1 cellular context compared by ENCODE assay signal in genomic region chr1:222049176-222049575, GRCh38.
TF ChIP-seq lines count a peak whose summit lies in the region.

No MANE protein-coding gene starts in this region.

TF ChIP-seq in GM23338, 12 proteins besides CTCF, POLR2A, EP300 and RAD21 (continued from another document):
- no peak for TF ChIP-seq ZNF462 (CRISPR knock-in tag; IDR thresholded peaks at IDR 0.05)
- TF ChIP-seq NANOG (IDR thresholded peaks at IDR 0.05; ENCODE audit: borderline replicate concordance) = no peak
- TF ChIP-seq, protein P1, sequence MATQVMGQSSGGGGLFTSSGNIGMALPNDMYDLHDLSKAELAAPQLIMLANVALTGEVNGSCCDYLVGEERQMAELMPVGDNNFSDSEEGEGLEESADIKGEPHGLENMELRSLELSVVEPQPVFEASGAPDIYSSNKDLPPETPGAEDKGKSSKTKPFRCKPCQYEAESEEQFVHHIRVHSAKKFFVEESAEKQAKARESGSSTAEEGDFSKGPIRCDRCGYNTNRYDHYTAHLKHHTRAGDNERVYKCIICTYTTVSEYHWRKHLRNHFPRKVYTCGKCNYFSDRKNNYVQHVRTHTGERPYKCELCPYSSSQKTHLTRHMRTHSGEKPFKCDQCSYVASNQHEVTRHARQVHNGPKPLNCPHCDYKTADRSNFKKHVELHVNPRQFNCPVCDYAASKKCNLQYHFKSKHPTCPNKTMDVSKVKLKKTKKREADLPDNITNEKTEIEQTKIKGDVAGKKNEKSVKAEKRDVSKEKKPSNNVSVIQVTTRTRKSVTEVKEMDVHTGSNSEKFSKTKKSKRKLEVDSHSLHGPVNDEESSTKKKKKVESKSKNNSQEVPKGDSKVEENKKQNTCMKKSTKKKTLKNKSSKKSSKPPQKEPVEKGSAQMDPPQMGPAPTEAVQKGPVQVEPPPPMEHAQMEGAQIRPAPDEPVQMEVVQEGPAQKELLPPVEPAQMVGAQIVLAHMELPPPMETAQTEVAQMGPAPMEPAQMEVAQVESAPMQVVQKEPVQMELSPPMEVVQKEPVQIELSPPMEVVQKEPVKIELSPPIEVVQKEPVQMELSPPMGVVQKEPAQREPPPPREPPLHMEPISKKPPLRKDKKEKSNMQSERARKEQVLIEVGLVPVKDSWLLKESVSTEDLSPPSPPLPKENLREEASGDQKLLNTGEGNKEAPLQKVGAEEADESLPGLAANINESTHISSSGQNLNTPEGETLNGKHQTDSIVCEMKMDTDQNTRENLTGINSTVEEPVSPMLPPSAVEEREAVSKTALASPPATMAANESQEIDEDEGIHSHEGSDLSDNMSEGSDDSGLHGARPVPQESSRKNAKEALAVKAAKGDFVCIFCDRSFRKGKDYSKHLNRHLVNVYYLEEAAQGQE (IDR thresholded peaks at IDR 0.05; ENCODE audit: unreplicated experiment) = no peak
- TF ChIP-seq ETS1 (IDR thresholded peaks at IDR 0.05) = no peak
- no peak for TF ChIP-seq ZNF331 (CRISPR knock-in tag; IDR thresholded peaks at IDR 0.05; ENCODE audit: low read depth)
